1 cellular context compared by ENCODE assay signal in genomic region chr17:48066656-48067055, GRCh38.
TF ChIP-seq lines count a peak whose summit lies in the region.

No MANE protein-coding gene starts in this region.

TF ChIP-seq in endothelial cell of umbilical vein, 7 proteins besides CTCF, POLR2A, EP300 and RAD21:
- TF ChIP-seq POLR2AphosphoS5 (IDR thresholded peaks at IDR 0.05; ENCODE audit: insufficient read depth, low read depth, low read length) (no peak), JUN (IDR thresholded peaks at IDR 0.05; ENCODE audit: borderline replicate concordance, insufficient read depth, insufficient read length, low read depth) (no peak), FOS (IDR thresholded peaks at IDR 0.05; ENCODE audit: borderline replicate concordance, insufficient read depth, low read length) (no peak), MYC (IDR thresholded peaks at IDR 0.05; ENCODE audit: low read depth, low read length) (no peak), GATA2 (IDR thresholded peaks at IDR 0.05; ENCODE audit: insufficient read depth, insufficient read length, low read depth, low read length) (no peak), MAX (IDR thresholded peaks at IDR 0.05; ENCODE audit: insufficient read depth, insufficient read length) (no peak)
